In genomic region chr1:20494609-20495311, GRCh38 we compare ENCODE assay signal across 9 cellular contexts. TPM values are rescaled to one million over a fixed set of nuclear protein-coding genes. Genes with fewer than 3 reads are reported as not detected.
A peak's percentile ranks its signal among the peaks of the same experiment; 100 is the strongest.
DNase-seq lines count a peak whose midpoint lies in the region; ATAC-seq, FAIRE-seq and TF ChIP-seq lines count a peak whose summit lies in the region.
"Had no signal": no experiment of that assay in that cellular context is flagged by ENCODE, and none has a peak within 500 bp of the region (broad histone marks: within the 10 kb centered on the region; RNA-seq: fewer than 3 reads in every experiment).

No MANE protein-coding gene starts in this region.

- H2BK5ac ChIP-seq in H9 (ENCODE audit: insufficient read length, low read length) = no peak overlapping the region

- H3K4me1 ChIP-seq in astrocyte (ENCODE audit: insufficient read depth, low read length) (peaks cover 30% of the 10 kb centered on the region), keratinocyte (ENCODE audit: control insufficient read depth, extremely low read depth, insufficient read depth, low read length) (peaks cover 51% of the 10 kb centered on the region), H9 (ENCODE audit: insufficient read depth, low read length) (no peaks in the 10 kb centered on the region)

- H3K4me2 ChIP-seq in astrocyte (ENCODE audit: low read length) (peak overlapping the region; percentile 70), keratinocyte (ENCODE audit: control insufficient read depth, extremely low read depth, insufficient read depth, low read depth, low read length) (peak overlapping the region; percentile 85), H9 (ENCODE audit: insufficient read depth, insufficient read length, low read length) (no peak overlapping the region)

- no peak overlapping the region for H3K14ac ChIP-seq in H9 (ENCODE audit: insufficient read depth, low read length)

- FAIRE-seq in astrocyte (lab: Jason Lieb, UNC) = peak; percentile 80
- FAIRE-seq in keratinocyte (lab: Jason Lieb, UNC) = no peak

- H3K27me3 Mint-ChIP-seq in astrocyte (ENCODE audit: low read depth, unreplicated experiment) = peaks cover 11% of the 10 kb centered on the region
- peaks cover 45% of the 10 kb centered on the region for H3K27me3 Mint-ChIP-seq in H9 (ENCODE audit: low read depth)

- no peak overlapping the region for H3K23ac ChIP-seq in H9 (ENCODE audit: insufficient read length, low read depth, low read length)

- H3K4me3 ChIP-seq in astrocyte (ENCODE audit: insufficient read depth, low read depth, low read length) (no peak overlapping the region), keratinocyte (ENCODE audit: control insufficient read depth in 2 of 3, extremely low read depth in 1 of 3, insufficient read depth in 2 of 3, low read depth in 1 of 3, low read length in 3 of 3) (peak overlapping the region in 2 of 3 experiments; percentile 14 to 43)

- H3K9me1 ChIP-seq in keratinocyte (ENCODE audit: control insufficient read depth, extremely low read depth, insufficient read depth, low read length) = no peaks in the 10 kb centered on the region

- dilution Hi-C loops in keratinocyte (cut with MboI; ENCODE audit: extremely low pct_ligation_motif_present, low sequenced_read_pairs) = no loop called here

- no peak overlapping the region for H2BK15ac ChIP-seq in H9 (ENCODE audit: low read depth, low read length)

- no peaks in the 10 kb centered on the region for H3K79me2 ChIP-seq in astrocyte (ENCODE audit: insufficient read depth, low read length)
- peaks cover 2% of the 10 kb centered on the region for H3K79me2 ChIP-seq in keratinocyte (ENCODE audit: control insufficient read depth, insufficient read depth, low read length)
- no peaks in the 10 kb centered on the region for H3K79me2 ChIP-seq in H9 (ENCODE audit: insufficient read depth, low read length)

- H3K27ac Mint-ChIP-seq in astrocyte (ENCODE audit: unreplicated experiment) (no peak overlapping the region), H9 (no peak overlapping the region)

- no peak for ATAC-seq in HG03469 (IDR thresholded peaks at IDR 0.05; ENCODE audit: unreplicated experiment)

- H2BK20ac ChIP-seq in H9 (ENCODE audit: low read depth, low read length, poor library complexity, severe bottlenecking) = no peak overlapping the region

- H2AFZ ChIP-seq in astrocyte (ENCODE audit: low read depth, low read length) (no peak overlapping the region), keratinocyte (ENCODE audit: control insufficient read depth, low read length) (no peak overlapping the region), H9 (ENCODE audit: low read length) (no peak overlapping the region)

- no peaks in the 10 kb centered on the region for H3K23me2 ChIP-seq in H9 (ENCODE audit: insufficient read length, low read depth, low read length, poor library complexity, severe bottlenecking)

- H2BK12ac ChIP-seq in H9 (ENCODE audit: insufficient read length, low read depth, low read length) = no peak overlapping the region

- H3K9ac ChIP-seq in astrocyte (ENCODE audit: low read length) (peak overlapping the region; percentile 36), keratinocyte (ENCODE audit: control insufficient read depth, extremely low read depth, insufficient read depth, low read length) (peak overlapping the region; percentile 82), H9 (ENCODE audit: extremely low read depth, insufficient read length, low read length) (no peak overlapping the region)

- H3K36me3 ChIP-seq in astrocyte (ENCODE audit: insufficient read depth, low read length) (peaks cover 4% of the 10 kb centered on the region), keratinocyte (ENCODE audit: control insufficient read depth in 2 of 2, extremely low read depth in 1 of 2, insufficient read depth in 2 of 2, low read length in 2 of 2) (peaks cover 4% of the 10 kb centered on the region in 2 experiments)

- H4K91ac ChIP-seq in H9 (ENCODE audit: insufficient read length, low read depth, low read length) = no peak overlapping the region

- H3K27ac ChIP-seq in astrocyte (ENCODE audit: low read depth, low read length) (peak overlapping the region; percentile 84), keratinocyte (ENCODE audit: control insufficient read depth, insufficient read depth, low read length) (peak overlapping the region; percentile 95), H9 (ENCODE audit: insufficient read length, low read depth, low read length) (no peak overlapping the region)

- WGBS in H9 (ENCODE audit: extremely low coverage, insufficient read length, low lambda C conversion rate) = no CpG with 5 or more reads among the region's 5 CpGs

- no peak overlapping the region for H3K56ac ChIP-seq in H9 (ENCODE audit: insufficient read length, low read depth, low read length)

- peak; percentile 29 for DNase-seq in ACHN
- peak; percentile 67 for DNase-seq in HS-27A (ENCODE audit: low read depth)
- DNase-seq in astrocyte (ENCODE audit: low read depth) = peak; percentile 95
- peak; percentile 90 for DNase-seq in keratinocyte (ENCODE audit: low read depth, low spot score)
- DNase-seq in H9 = no peak
- no peak for DNase-seq in foreskin melanocyte
- no peak for DNase-seq in ecto neural progenitor cell (ENCODE audit: low spot score)

- H4K20me1 ChIP-seq in astrocyte (ENCODE audit: insufficient read depth, low read length) = peaks cover 5% of the 10 kb centered on the region
- no peaks in the 10 kb centered on the region for H4K20me1 ChIP-seq in keratinocyte (ENCODE audit: control insufficient read depth, extremely low read depth, insufficient read depth, low read length)
- H4K20me1 ChIP-seq in H9 (ENCODE audit: control insufficient read depth, insufficient read depth, insufficient read length) = no peaks in the 10 kb centered on the region

- H3K36me3 Mint-ChIP-seq in astrocyte (ENCODE audit: low read depth, unreplicated experiment) = peaks cover 5% of the 10 kb centered on the region
- H3K36me3 Mint-ChIP-seq in H9 (ENCODE audit: insufficient read depth in 1 of 3, low read depth in 3 of 3) = peaks cover 3 to 13% (median 12%) of the 10 kb centered on the region in 3 experiments; a peak in 5 of 7 replicates

- H4K5ac ChIP-seq in H9 (ENCODE audit: insufficient read length, low read depth, low read length) = no peak overlapping the region

- no peak overlapping the region for H3T11ph ChIP-seq in H9 (ENCODE audit: low read length)

- H3K27me3 ChIP-seq in astrocyte (ENCODE audit: insufficient read depth, low read length) = no peaks in the 10 kb centered on the region
- no peaks in the 10 kb centered on the region for H3K27me3 ChIP-seq in keratinocyte (ENCODE audit: control insufficient read depth, extremely low read depth, insufficient read depth, low read length)
- H3K27me3 ChIP-seq in H9 (ENCODE audit: insufficient read depth, low read length) = no peaks in the 10 kb centered on the region; the same call in 1 of the 2 replicates

- no peak overlapping the region for H4K8ac ChIP-seq in H9 (replicated peaks; ENCODE audit: insufficient read length, low read depth, low read length)

- no peak for TF ChIP-seq CTCF in astrocyte (IDR thresholded peaks at IDR 0.05; ENCODE audit: insufficient read depth, low read depth, low read length)
- no peak for TF ChIP-seq CTCF in keratinocyte (optimal IDR thresholded peaks at IDR 0.05 in 1 of 3, IDR thresholded peaks at IDR 0.05 in 1 of 3, conservative IDR thresholded peaks at IDR 0.05 in 1 of 3; ENCODE audit: extremely low read depth in 1 of 3, insufficient read depth in 2 of 3, low read length in 3 of 3)
- TF ChIP-seq CTCF in H9 (conservative IDR thresholded peaks at IDR 0.05) = no peak

- H2AK5ac ChIP-seq in H9 (ENCODE audit: insufficient read length, low read length) = no peak overlapping the region

- H3K79me1 ChIP-seq in H9 (ENCODE audit: insufficient read depth, low read depth, low read length, poor library complexity, severe bottlenecking) = no peaks in the 10 kb centered on the region

- H3K9me3 Mint-ChIP-seq in astrocyte (ENCODE audit: unreplicated experiment) (no peaks in the 10 kb centered on the region), H9 (no peaks in the 10 kb centered on the region)
- H3K9me3 Mint-ChIP-seq: naive thymus-derived CD8-positive, alpha-beta T cell had no signal

- no peak overlapping the region for H3K4ac ChIP-seq in H9 (ENCODE audit: low read depth, low read length)

- H3K18ac ChIP-seq in H9 (ENCODE audit: insufficient read length, low read depth, low read length) = no peak overlapping the region

- in situ Hi-C loops in ACHN (cut with HindIII; ENCODE audit: low pct_ligation_motif_present, low pct_unique_long_range_greater_than_20kb, low sequenced_read_pairs) = no loop called here

- no peak overlapping the region for H3K4me3 Mint-ChIP-seq in astrocyte (ENCODE audit: unreplicated experiment)
- no peak overlapping the region for H3K4me3 Mint-ChIP-seq in H9
- H3K4me3 Mint-ChIP-seq: naive thymus-derived CD8-positive, alpha-beta T cell had no signal

- no peak overlapping the region for H2BK120ac ChIP-seq in H9 (ENCODE audit: low read depth, low read length, poor library complexity, severe bottlenecking)

- H3K4me1 Mint-ChIP-seq in astrocyte (ENCODE audit: low read depth, unreplicated experiment) = peaks cover 18% of the 10 kb centered on the region
- H3K4me1 Mint-ChIP-seq in H9 = peaks cover 4 to 5% of the 10 kb centered on the region in 2 experiments

- no peaks in the 10 kb centered on the region for H3K9me3 ChIP-seq in astrocyte (ENCODE audit: insufficient read depth, low read depth, low read length)
- H3K9me3 ChIP-seq in keratinocyte (ENCODE audit: control insufficient read depth, low read depth, low read length) = no peaks in the 10 kb centered on the region
- no peaks in the 10 kb centered on the region for H3K9me3 ChIP-seq in H9 (ENCODE audit: control insufficient read depth, low read depth, low read length)

RNA-seq across cellular contexts. Expression of gene CAMK2N1, which starts 8.8 kb away (rescaled TPM):
- 17.5 and 18.9 TPM in 2 replicates for total RNA-seq in astrocyte
- 17.3 to 49.8 TPM (median 46.0 TPM) in 3 replicates for polyA plus RNA-seq in keratinocyte
- polyA plus RNA-seq in keratinocyte (2011; ENCODE audit: low read depth) = 106 TPM
- 43.1 and 64.9 TPM in 2 replicates for polyA plus RNA-seq in keratinocyte (2011; cell fraction: cytosol; rRNA removed)
- polyA plus RNA-seq in keratinocyte (2011; cell fraction: nucleus; rRNA removed) = 12.8 and 20.0 TPM in 2 replicates
- 78.2 and 78.6 TPM in 2 replicates for polyA plus RNA-seq in keratinocyte (2012; ENCODE audit: low replicate concordance)
- 3.5 to 36.2 TPM (median 12.1 TPM) in 3 replicates for polyA minus RNA-seq in keratinocyte
- 31.1 TPM for polyA minus RNA-seq in keratinocyte (2011; cell fraction: cytosol; rRNA and poly(A)+ RNA removed)
- 2.8 and 6.6 TPM in 2 replicates for polyA minus RNA-seq in keratinocyte (2011; cell fraction: nucleus; rRNA and poly(A)+ RNA removed)
- total RNA-seq in H9 (2021) = 0.97 and 1.2 TPM in 2 replicates

RNA-seq across cellular contexts. Expression of gene MUL1, which starts 13.2 kb away (rescaled TPM):
- total RNA-seq in astrocyte (30.1 and 32.5 TPM in 2 replicates), H9 (2021) (25.5 and 27.1 TPM in 2 replicates)
- 28.2 to 41.8 TPM (median 40.4 TPM) in 3 replicates for polyA plus RNA-seq in keratinocyte
- polyA plus RNA-seq in keratinocyte (2011; ENCODE audit: low read depth) = 8.4 TPM
- 18.9 and 20.8 TPM in 2 replicates for polyA plus RNA-seq in keratinocyte (2011; cell fraction: cytosol; rRNA removed)
- 56.1 and 60.2 TPM in 2 replicates for polyA plus RNA-seq in keratinocyte (2011; cell fraction: nucleus; rRNA removed)
- polyA plus RNA-seq in keratinocyte (2012; ENCODE audit: low replicate concordance) = 33.5 and 38.1 TPM in 2 replicates
- polyA minus RNA-seq in keratinocyte = 30.2 to 60.4 TPM (median 43.3 TPM) in 3 replicates
- polyA minus RNA-seq in keratinocyte (2011; cell fraction: cytosol; rRNA and poly(A)+ RNA removed) = 39.5 TPM
- polyA minus RNA-seq in keratinocyte (2011; cell fraction: nucleus; rRNA and poly(A)+ RNA removed) = 44.6 and 48.6 TPM in 2 replicates

RNA-seq across cellular contexts. Expression of gene FAM43B, which starts 57.6 kb away (rescaled TPM):
- total RNA-seq in astrocyte (0.22 and 0.27 TPM in 2 replicates), H9 (2021) (0.20 and 0.22 TPM in 2 replicates)
- polyA plus RNA-seq in keratinocyte = 0.02 to 0.03 TPM in 2 of 3 replicates, not detected in the other
- polyA plus RNA-seq in keratinocyte (2011; ENCODE audit: low read depth) = not detected
- not detected in 2 replicates for polyA plus RNA-seq in keratinocyte (2011; cell fraction: cytosol; rRNA removed)
- 0.04 TPM in 1 of 2 replicates, not detected in the other for polyA plus RNA-seq in keratinocyte (2011; cell fraction: nucleus; rRNA removed)
- polyA plus RNA-seq in keratinocyte (2012; ENCODE audit: low replicate concordance) = not detected in 2 replicates
- 0.10 TPM in 1 of 3 replicates, not detected in the others for polyA minus RNA-seq in keratinocyte
- not detected for polyA minus RNA-seq in keratinocyte (2011; cell fraction: cytosol; rRNA and poly(A)+ RNA removed)
- not detected in 2 replicates for polyA minus RNA-seq in keratinocyte (2011; cell fraction: nucleus; rRNA and poly(A)+ RNA removed)
- total RNA-seq: naive thymus-derived CD8-positive, alpha-beta T cell had no signal
- polyA plus RNA-seq: naive thymus-derived CD8-positive, alpha-beta T cell had no signal

Comparison
In these comparisons a context has a peak if more than half of its experiments do, and no peak if none do; other contexts are left out.
1. DNase-seq: peak in ACHN (single experiment), HS-27A (single experiment), astrocyte (single experiment) and keratinocyte (single experiment); none in H9 (single experiment), foreskin melanocyte (single experiment) and ecto neural progenitor cell (single experiment).